8 cellular contexts compared by ENCODE assay signal in genomic region chr7:116588641-116589594, GRCh38.
A peak's percentile ranks its signal among the peaks of the same experiment; 100 is the strongest.
DNase-seq lines count a peak whose midpoint lies in the region; ATAC-seq, FAIRE-seq and TF ChIP-seq lines count a peak whose summit lies in the region.

No MANE protein-coding gene starts in this region.

- H3K4me3 Mint-ChIP-seq in CD14-positive monocyte: no peak overlapping the region

- H3K27ac Mint-ChIP-seq in CD14-positive monocyte: peak overlapping the region in 1 of 7 donors; percentile 17

- peaks cover 7% of the 10 kb centered on the region for H3K4me1 ChIP-seq in foreskin keratinocyte
- H3K4me1 ChIP-seq in prostate gland (replicated peaks): no peaks in the 10 kb centered on the region

- H3K27ac ChIP-seq in foreskin keratinocyte (no peak overlapping the region), prostate gland (no peak overlapping the region)

- DNase-seq in CD14-positive monocyte (ENCODE audit: low spot score): no peak
- peak; percentile 80 for DNase-seq in NAMALWA (ENCODE audit: low spot score)
- peak in 1 of 2 donors; percentile 28 for DNase-seq in foreskin keratinocyte
- peak; percentile 33 for DNase-seq in prostate gland (ENCODE audit: low spot score)
- DNase-seq in GM19239 (ENCODE audit: insufficient read length, low spot score): no peak

- H3K9me3 Mint-ChIP-seq in CD14-positive monocyte: no peaks in the 10 kb centered on the region

- peaks cover 8 to 21% (median 15%) of the 10 kb centered on the region in 3 donors for H3K27me3 Mint-ChIP-seq in CD14-positive monocyte (ENCODE audit: low read depth in 3 of 3)

- H3K27me3 ChIP-seq in foreskin keratinocyte: no peaks in the 10 kb centered on the region
- no peaks in the 10 kb centered on the region for H3K27me3 ChIP-seq in prostate gland (replicated peaks; ENCODE audit: insufficient read depth)

- TF ChIP-seq POLR2A in prostate gland (IDR thresholded peaks at IDR 0.05): no peak

- FAIRE-seq in TTC549 (lab: Jason Lieb, UNC) (peak; percentile 87), GM19239 (lab: Jason Lieb, UNC) (no peak)

- ATAC-seq in GM18868 (IDR thresholded peaks at IDR 0.05; ENCODE audit: unreplicated experiment) (peak; percentile 37), foreskin keratinocyte (peak; percentile 55), GM19397 (IDR thresholded peaks at IDR 0.05; ENCODE audit: unreplicated experiment) (no peak)

- no peak overlapping the region for H3K4me3 ChIP-seq in prostate gland

- intact Hi-C loops in CD14-positive monocyte (cut with micrococcal nuclease): loop anchor here in 1 of 2 donors (5.0 kb wide), 1 partner anchor 327 kb away; no protein-coding TSS in a partner anchor
- intact Hi-C loops in prostate gland (cut with DNase I): loop anchor here (2.0 to 10.0 kb wide), 3 partner anchors 62 to 330 kb away; partner anchors contain the start of gene CAV1

- no peaks in the 10 kb centered on the region for H3K9me3 ChIP-seq in prostate gland

- peaks cover 28% of the 10 kb centered on the region for H3K4me1 Mint-ChIP-seq in CD14-positive monocyte

- WGBS in prostate gland: 16% methylated on average over 4 of the region's 4 CpGs

- H3K36me3 ChIP-seq in prostate gland: no peaks in the 10 kb centered on the region

- TF ChIP-seq CTCF in CD14-positive monocyte (IDR thresholded peaks at IDR 0.05) (peak; percentile 93), foreskin keratinocyte (conservative IDR thresholded peaks at IDR 0.05) (peak; percentile 86), prostate gland (IDR thresholded peaks at IDR 0.05) (peak; percentile 61 to 88 (median 78))

- peaks cover 0 to 3% of the 10 kb centered on the region in 2 donors for H3K36me3 Mint-ChIP-seq in CD14-positive monocyte

Comparison
In these comparisons a context has a peak if more than half of its experiments do, and no peak if none do; other contexts are left out.
1. DNase-seq: peak in NAMALWA (single experiment) and prostate gland (single experiment); none in CD14-positive monocyte (single experiment) and GM19239 (single experiment).
2. Peak in every context shown above with its lines, with median percentiles within 50 percentile points of each other: CTCF ChIP-seq.